In genomic region chr9:21970001-21970799, GRCh38 we compare ENCODE assay signal across 22 cellular contexts. TPM values are rescaled to one million over a fixed set of nuclear protein-coding genes. Genes with fewer than 3 reads are reported as not detected.
A peak's percentile ranks its signal among the peaks of the same experiment; 100 is the strongest.
DNase-seq lines count a peak whose midpoint lies in the region; ATAC-seq and TF ChIP-seq lines count a peak whose summit lies in the region.
"Had no signal": no experiment of that assay in that cellular context is flagged by ENCODE, and none has a peak within 500 bp of the region (broad histone marks: within the 10 kb centered on the region; RNA-seq: fewer than 3 reads in every experiment).

No MANE protein-coding gene starts in this region.

- H3K4me1 Mint-ChIP-seq in activated naive CD8-positive, alpha-beta T cell (ENCODE audit: low read depth), result peaks cover 38% of the 10 kb centered on the region
- H3K4me1 Mint-ChIP-seq in activated naive CD8-positive, alpha-beta T cell treated with anti-CD3 and anti-CD28 coated beads for 36 hours, result peaks cover 33% of the 10 kb centered on the region
- peaks cover 30% of the 10 kb centered on the region for H3K4me1 Mint-ChIP-seq in T-helper 17 cell

- H3K27me3 Mint-ChIP-seq in activated naive CD8-positive, alpha-beta T cell, result peaks cover 63% of the 10 kb centered on the region
- peaks cover 100% of the 10 kb centered on the region for H3K27me3 Mint-ChIP-seq in activated naive CD8-positive, alpha-beta T cell treated with anti-CD3 and anti-CD28 coated beads for 36 hours
- peaks cover 83% of the 10 kb centered on the region for H3K27me3 Mint-ChIP-seq in T-helper 17 cell

- H3K4me3 Mint-ChIP-seq in activated naive CD8-positive, alpha-beta T cell, result no peak overlapping the region
- H3K4me3 Mint-ChIP-seq in activated naive CD8-positive, alpha-beta T cell treated with anti-CD3 and anti-CD28 coated beads for 36 hours, result no peak overlapping the region
- H3K4me3 Mint-ChIP-seq in T-helper 17 cell, result no peak overlapping the region
- H3K4me3 Mint-ChIP-seq: activated T-helper 17 cell treated with anti-CD3 and anti-CD28 coated beads, Interleukin-2, amount 50 U/mL, for 72 hours; natural killer cell had no signal

- H3K27ac Mint-ChIP-seq in activated naive CD8-positive, alpha-beta T cell, result peak overlapping the region; percentile 64
- no peak overlapping the region for H3K27ac Mint-ChIP-seq in activated naive CD8-positive, alpha-beta T cell treated with anti-CD3 and anti-CD28 coated beads for 36 hours
- H3K27ac Mint-ChIP-seq in T-helper 17 cell, result peak overlapping the region; percentile 32
- H3K27ac Mint-ChIP-seq: activated T-helper 17 cell treated with anti-CD3 and anti-CD28 coated beads, Interleukin-2, amount 50 U/mL, for 72 hours; natural killer cell had no signal

- H3K9me3 Mint-ChIP-seq in activated naive CD8-positive, alpha-beta T cell (ENCODE audit: low read depth), result peaks cover 3% of the 10 kb centered on the region
- peaks cover 36% of the 10 kb centered on the region for H3K9me3 Mint-ChIP-seq in activated naive CD8-positive, alpha-beta T cell treated with anti-CD3 and anti-CD28 coated beads for 36 hours

- in situ Hi-C loops in GM13977 (cut with MboI; ENCODE audit: low pct_unique_long_range_greater_than_20kb, low sequenced_read_pairs, unreplicated experiment), result no loop called here

- H3K9me3 ChIP-seq in T-helper 17 cell (ENCODE audit: control insufficient read depth, low read length, poor library complexity, severe bottlenecking), result peaks cover 42% of the 10 kb centered on the region
- H3K9me3 ChIP-seq: thoracic aorta had no signal

- no peak for TF ChIP-seq CTCF in GM13977 (IDR thresholded peaks at IDR 0.05; ENCODE audit: extremely low read depth, insufficient read depth, missing control alignments)

- no peak for DNase-seq in activated naive CD8-positive, alpha-beta T cell treated with anti-CD3 and anti-CD28 coated beads for 36 hours
- no peak for DNase-seq in T-helper 17 cell
- peak; percentile 56 for DNase-seq in iris pigment epithelial cell (ENCODE audit: low read depth)
- no peak for DNase-seq in NCI-H2107 treated with DMSO at 0.1 percent for 48 hours (lab: John Stamatoyannopoulos, UW; ENCODE audit: unreplicated experiment)
- DNase-seq in NCI-H1417 (lab: John Stamatoyannopoulos, UW), result no peak
- DNase-seq in GM13977 (ENCODE audit: low spot score), result no peak
- DNase-seq: brain microvascular endothelial cell; C1 segment of cervical spinal cord; natural killer cell; NCI-H2029; NCI-H2227 treated with DMSO at 0.1 percent for 48 hours; NCI-H69; RPMI8226; stimulated activated naive CD8-positive, alpha-beta T cell treated with anti-CD3 and anti-CD28 coated beads, Interleukin-15, Interleukin-2, amounts not matched to agents 100 U/mL and 50 U/mL, for 24 hours; T1000 had no signal

- peaks cover 11% of the 10 kb centered on the region for H3K36me3 Mint-ChIP-seq in activated naive CD8-positive, alpha-beta T cell
- H3K36me3 Mint-ChIP-seq in activated naive CD8-positive, alpha-beta T cell treated with anti-CD3 and anti-CD28 coated beads for 36 hours, result peaks cover 23% of the 10 kb centered on the region
- peaks cover 13% of the 10 kb centered on the region for H3K36me3 Mint-ChIP-seq in T-helper 17 cell (ENCODE audit: low read depth)
- H3K36me3 Mint-ChIP-seq: natural killer cell had no signal

- ATAC-seq in T-helper 17 cell, result no peak
- ATAC-seq: activated CD4-positive, CD25-positive, alpha-beta regulatory T cell treated with anti-CD3 and anti-CD28 coated beads, Interleukin-2, amount 50 U/mL, for 24 hours; activated T-helper 17 cell treated with anti-CD3 and anti-CD28 coated beads, Interleukin-2, amount 50 U/mL, for 72 hours; left lobe of liver; natural killer cell; stimulated activated naive CD8-positive, alpha-beta T cell treated with anti-CD3 and anti-CD28 coated beads, Interleukin-15, Interleukin-2, amounts not matched to agents 100 U/mL and 50 U/mL, for 24 hours had no signal

RNA-seq across cellular contexts. Expression of gene CDKN2A, which starts 24.0 kb away (rescaled TPM):
- total RNA-seq in activated naive CD8-positive, alpha-beta T cell treated with anti-CD3 and anti-CD28 coated beads for 36 hours, result 1 to 10 TPM in 1 of 2 experiments, under 1 TPM in 1; 0.97 to 1.5 TPM
- 1 to 10 TPM; 4.9 to 5.7 TPM for total RNA-seq in T-helper 17 cell
- total RNA-seq: Daoy had no signal

RNA-seq across cellular contexts. Expression of gene CDKN2B-AS1, which starts 24.4 kb away (rescaled TPM):
- total RNA-seq in activated naive CD8-positive, alpha-beta T cell treated with anti-CD3 and anti-CD28 coated beads for 36 hours, result under 1 TPM in 1 of 2 experiments, not detected in 1; 0.10 TPM
- total RNA-seq in T-helper 17 cell, result 1 to 10 TPM; 1.6 to 1.7 TPM
- total RNA-seq: Daoy, epithelial cell of proximal tubule, left lobe of liver, thoracic aorta had no signal

RNA-seq across cellular contexts. Expression of gene CDKN2B, which starts 38.9 kb away (rescaled TPM):
- total RNA-seq in activated naive CD8-positive, alpha-beta T cell treated with anti-CD3 and anti-CD28 coated beads for 36 hours, result not detected
- total RNA-seq in T-helper 17 cell, result 1 to 10 TPM; 1.7 to 2.0 TPM
- total RNA-seq: Daoy had no signal
